ENCODE assay signal across 2 cellular contexts in genomic region chr17:50127661-50128361, GRCh38.
TF ChIP-seq lines count a peak whose summit lies in the region.

No MANE protein-coding gene starts in this region.

TF ChIP-seq in liver, 16 proteins besides CTCF, POLR2A, EP300 and RAD21:
- TF ChIP-seq MAX (IDR thresholded peaks at IDR 0.05) (no peak), YY1 (IDR thresholded peaks at IDR 0.05) (no peak), NR2F2 (IDR thresholded peaks at IDR 0.05) (peak; percentile 47), ZBTB33 (IDR thresholded peaks at IDR 0.05) (no peak), RXRA (IDR thresholded peaks at IDR 0.05) (no peak), ATF3 (IDR thresholded peaks at IDR 0.05) (no peak)

TF ChIP-seq in HepG2, 621 proteins besides CTCF, POLR2A, EP300 and RAD21:
- no peak for TF ChIP-seq ZNF788 (CRISPR knock-in tag; IDR thresholded peaks at IDR 0.05; ENCODE audit: borderline replicate concordance)
- TF ChIP-seq ZNF230 (CRISPR knock-in tag; IDR thresholded peaks at IDR 0.05): no peak
- TF ChIP-seq TOPORS (CRISPR knock-in tag; IDR thresholded peaks at IDR 0.05): no peak
- no peak for TF ChIP-seq MAFK (conservative IDR thresholded peaks at IDR 0.05 in 1 of 2, IDR thresholded peaks at IDR 0.05 in 1 of 2; ENCODE audit: low read length in 2 of 2)
- TF ChIP-seq HMGXB4 (CRISPR knock-in tag; IDR thresholded peaks at IDR 0.05; ENCODE audit: borderline replicate concordance in 1 of 2, low read depth in 1 of 2): no peak
- no peak for TF ChIP-seq ZNF883 (CRISPR knock-in tag; IDR thresholded peaks at IDR 0.05; ENCODE audit: not compliant biosample characterization)
- TF ChIP-seq SIX4 (CRISPR knock-in tag; IDR thresholded peaks at IDR 0.05): no peak
